In the genomic region with DNA sequence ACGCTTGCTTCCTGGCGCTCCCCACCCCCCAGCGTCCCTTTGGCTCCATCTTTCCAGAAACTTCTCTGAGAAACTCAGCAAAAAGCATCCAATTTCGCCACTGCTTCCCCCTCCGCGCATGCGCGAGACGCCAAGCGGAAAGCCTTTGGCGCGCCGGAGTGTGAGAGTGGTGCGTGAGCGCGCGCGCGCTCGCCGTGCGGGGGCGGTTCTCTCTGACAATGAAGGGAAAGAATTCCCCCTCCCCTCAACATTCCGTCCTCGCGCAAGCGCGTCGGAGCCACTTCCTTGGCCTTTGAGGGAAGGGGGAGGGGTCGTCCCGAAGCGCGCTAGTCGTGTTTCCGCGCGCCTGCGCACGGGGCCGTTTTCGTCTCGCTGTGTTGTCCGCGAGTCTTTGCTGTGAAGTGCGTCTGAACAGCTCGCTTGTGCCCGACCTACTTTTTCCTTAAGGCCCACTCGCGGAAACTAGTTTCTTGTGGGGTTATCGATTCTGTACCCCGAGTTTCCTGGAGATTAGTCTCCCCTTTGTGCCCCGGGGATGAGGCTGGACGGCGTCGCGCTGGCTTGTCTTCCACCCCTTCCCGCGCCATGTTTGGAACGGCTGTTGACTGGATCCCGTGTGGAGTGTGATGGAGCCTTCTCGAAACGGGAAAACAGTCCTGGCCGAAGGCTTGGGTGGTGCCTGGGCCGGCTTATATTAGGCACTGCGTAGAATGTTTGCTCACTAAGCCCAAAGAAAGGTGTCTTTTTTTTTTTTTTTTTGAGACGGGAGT, we compare ENCODE assay signal across 8 cellular contexts. TPM values are rescaled to one million over a fixed set of nuclear protein-coding genes. Genes with fewer than 3 reads are reported as not detected.
A peak's percentile ranks its signal among the peaks of the same experiment; 100 is the strongest.
DNase-seq lines count a peak whose midpoint lies in the region; ATAC-seq and TF ChIP-seq lines count a peak whose summit lies in the region.

No MANE protein-coding gene starts in this region.

- ATAC-seq in GM18505 (IDR thresholded peaks at IDR 0.05; ENCODE audit: unreplicated experiment): peak; percentile 47
- peak; percentile 32 for ATAC-seq in HG02973 (IDR thresholded peaks at IDR 0.05; ENCODE audit: unreplicated experiment)

- H3K27me3 ChIP-seq in uterus: no peaks in the 10 kb centered on the region

- intact Hi-C loops in uterus (cut with DNase I; ENCODE audit: low total_unique reads): no loop called here

- TF ChIP-seq POLR2A in GM18505 (IDR thresholded peaks at IDR 0.05; ENCODE audit: borderline replicate concordance, extremely low read depth, insufficient read depth, insufficient read length) (peak; percentile 79), uterus (IDR thresholded peaks at IDR 0.05) (peak; percentile 89 to 92)

- TF ChIP-seq CTCF in uterus (IDR thresholded peaks at IDR 0.05): no peak

- DNase-seq in NCI-H2081 (lab: John Stamatoyannopoulos, UW) (peak; percentile 100), T1000 (lab: John Stamatoyannopoulos, UW) (peak; percentile 98), astrocyte of the hippocampus (ENCODE audit: low read depth, low spot score) (peak; percentile 100), hepatic stellate cell (ENCODE audit: low spot score) (peak; percentile 96), putamen (ENCODE audit: low spot score) (peak; percentile 99), uterus (peak; percentile 100)

- H3K36me3 ChIP-seq in uterus: no peaks in the 10 kb centered on the region

- H3K27ac ChIP-seq in uterus: peak overlapping the region; percentile 99 to 100

- H3K9me3 ChIP-seq in uterus: no peaks in the 10 kb centered on the region

- H3K4me1 ChIP-seq in uterus: peaks cover 6 to 9% of the 10 kb centered on the region in 2 donors

- peak overlapping the region; percentile 66 to 96 for H3K4me3 ChIP-seq in uterus

RNA-seq across cellular contexts. Expression of a gene that starts 11.6 kb away (rescaled TPM):
- total RNA-seq in uterus: 100 to 1,000 TPM in 1 of 4 donors, 10 to 100 TPM in 3; 18.8 to 104 (median 73.8) TPM

RNA-seq across cellular contexts. Expression of a gene that starts 28.5 kb away (rescaled TPM):
- total RNA-seq in uterus: 1 to 10 TPM in 2 of 4 donors, under 1 TPM in 1, not detected in 1; 0.59 to 1.9 (median 1.0) TPM

Comparison
In these comparisons a context has a peak if more than half of its experiments do, and no peak if none do; other contexts are left out.
1. Peak in every context shown above with its lines: DNase-seq, ATAC-seq, H3K4me3 ChIP-seq and H3K27ac ChIP-seq.